ENCODE assay signal across 1 cellular context in genomic region chr12:57722716-57723629, GRCh38.
TF ChIP-seq lines count a peak whose summit lies in the region.

No MANE protein-coding gene starts in this region.

TF ChIP-seq in K562, 482 proteins besides CTCF, POLR2A, EP300 and RAD21:
- TF ChIP-seq POLR2G (IDR thresholded peaks at IDR 0.05; ENCODE audit: low read depth, low read length) (0 out of 2 replicates have a peak, but pooled peaks have one; percentile 37), ZBTB17 (CRISPR knock-in tag; IDR thresholded peaks at IDR 0.05) (no peak)
